In the genomic region with DNA sequence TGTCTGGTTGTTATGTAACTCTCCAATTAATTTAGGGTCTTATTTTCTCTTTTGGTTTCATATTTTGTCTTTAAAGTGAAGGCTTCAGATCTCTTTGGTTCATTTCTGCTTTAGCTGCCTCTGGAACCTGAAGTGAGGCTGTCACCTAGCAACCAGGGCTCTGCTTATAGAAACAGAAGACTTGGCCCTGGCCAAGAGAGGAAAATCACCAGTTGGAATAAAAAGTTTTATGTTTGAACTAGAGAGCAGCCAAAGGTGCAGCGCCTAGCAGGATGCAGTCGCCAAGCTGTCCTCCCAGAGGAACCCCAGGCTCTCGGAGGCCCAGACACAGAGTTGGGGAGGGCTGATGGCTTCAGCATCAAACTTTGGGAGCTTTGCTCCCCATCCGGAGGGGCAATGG, we compare ENCODE assay signal across 13 cellular contexts. TPM values are rescaled to one million over a fixed set of nuclear protein-coding genes. Genes with fewer than 3 reads are reported as not detected.
DNase-seq lines count a peak whose midpoint lies in the region; ATAC-seq and TF ChIP-seq lines count a peak whose summit lies in the region.
"Had no signal": no experiment of that assay in that cellular context is flagged by ENCODE, and none has a peak within 500 bp of the region (broad histone marks: within the 10 kb centered on the region; RNA-seq: fewer than 3 reads in every experiment).

No MANE protein-coding gene starts in this region.

- peaks cover 0 to 5% of the 10 kb centered on the region in 2 donors for H3K9me3 ChIP-seq in right atrium auricular region

- H3K4me1 ChIP-seq in right atrium auricular region: peaks cover 0 to 15% of the 10 kb centered on the region in 2 donors

- no peak overlapping the region for H3K27ac Mint-ChIP-seq in activated CD4-positive, alpha-beta memory T cell treated with anti-CD3 and anti-CD28 coated beads, Interleukin-2, amount 10 ng/mL, durations not matched to agents 7 days and 5 days
- H3K27ac Mint-ChIP-seq: immature natural killer cell had no signal

- no peak overlapping the region for H3K4me3 ChIP-seq in right atrium auricular region
- H3K4me3 ChIP-seq: smooth muscle cell had no signal

- no peak for TF ChIP-seq CTCF in right atrium auricular region (IDR thresholded peaks at IDR 0.05)

- H3K27me3 ChIP-seq in right atrium auricular region (no peaks in the 10 kb centered on the region), layer of hippocampus (ENCODE audit: control insufficient read depth, insufficient read depth, low read length) (no peaks in the 10 kb centered on the region)

- intact Hi-C loops in Right ventricle myocardium superior (cut with DNase I): no loop called here

- no peaks in the 10 kb centered on the region for H3K4me1 Mint-ChIP-seq in activated CD4-positive, alpha-beta memory T cell treated with anti-CD3 and anti-CD28 coated beads, Interleukin-2, amount 10 ng/mL, durations not matched to agents 7 days and 5 days
- H3K4me1 Mint-ChIP-seq: immature natural killer cell had no signal

- H3K27ac ChIP-seq in right atrium auricular region (no peak overlapping the region), angular gyrus (ENCODE audit: low read depth, low read length) (peak overlapping the region; percentile 86), layer of hippocampus (ENCODE audit: low read depth, low read length) (peak overlapping the region; percentile 81)
- H3K27ac ChIP-seq: RWPE1 had no signal

- H3K36me3 ChIP-seq in right atrium auricular region: no peaks in the 10 kb centered on the region

- ATAC-seq in Right ventricle myocardium superior (ENCODE audit: poor library complexity) (peak; percentile 66), GM19397 (IDR thresholded peaks at IDR 0.05; ENCODE audit: unreplicated experiment) (no peak)
- ATAC-seq: stimulated activated naive CD8-positive, alpha-beta T cell treated with anti-CD3 and anti-CD28 coated beads, Interleukin-15, Interleukin-2, amounts not matched to agents 100 U/mL and 50 U/mL, for 24 hours had no signal

- H3K36me3 Mint-ChIP-seq in activated CD4-positive, alpha-beta memory T cell treated with anti-CD3 and anti-CD28 coated beads, Interleukin-2, amount 10 ng/mL, durations not matched to agents 7 days and 5 days (ENCODE audit: low read depth): no peaks in the 10 kb centered on the region
- H3K36me3 Mint-ChIP-seq: immature natural killer cell had no signal

- CTCF ChIA-PET in activated CD4-positive, alpha-beta memory T cell treated with anti-CD3 and anti-CD28 coated beads, Interleukin-2, amount 10 ng/mL, durations not matched to agents 7 days and 5 days (lab: Charles Lee): interaction anchor here (1.6 kb wide), 1 partner anchor 14 kb away, joined by 4 read pairs; no protein-coding TSS in a partner anchor

- no peak overlapping the region for H3K4me3 Mint-ChIP-seq in activated CD4-positive, alpha-beta memory T cell treated with anti-CD3 and anti-CD28 coated beads, Interleukin-2, amount 10 ng/mL, durations not matched to agents 7 days and 5 days
- H3K4me3 Mint-ChIP-seq: immature natural killer cell had no signal

- DNase-seq in Right ventricle myocardium superior (no peak), right atrium auricular region (ENCODE audit: low spot score) (no peak), GOT3 (lab: John Stamatoyannopoulos, UW) (no peak), GM19238 (ENCODE audit: insufficient read length, low spot score) (no peak)
- no peak for DNase-seq in activated CD4-positive, alpha-beta memory T cell treated with anti-CD3 and anti-CD28 coated beads, Interleukin-2, amount 10 ng/mL, durations not matched to agents 7 days and 5 days
- DNase-seq: immature natural killer cell; KG1; stimulated activated naive CD8-positive, alpha-beta T cell treated with anti-CD3 and anti-CD28 coated beads, Interleukin-15, Interleukin-2, amounts not matched to agents 100 U/mL and 50 U/mL, for 24 hours had no signal

- H3K9me3 Mint-ChIP-seq in activated CD4-positive, alpha-beta memory T cell treated with anti-CD3 and anti-CD28 coated beads, Interleukin-2, amount 10 ng/mL, durations not matched to agents 7 days and 5 days: peaks cover 4% of the 10 kb centered on the region
- H3K9me3 Mint-ChIP-seq: immature natural killer cell had no signal

- peaks cover 5% of the 10 kb centered on the region for H3K27me3 Mint-ChIP-seq in activated CD4-positive, alpha-beta memory T cell treated with anti-CD3 and anti-CD28 coated beads, Interleukin-2, amount 10 ng/mL, durations not matched to agents 7 days and 5 days

- POLR2A ChIA-PET in activated CD4-positive, alpha-beta memory T cell treated with anti-CD3 and anti-CD28 coated beads, Interleukin-2, amount 10 ng/mL, durations not matched to agents 7 days and 5 days (lab: Charles Lee): no interaction called here

RNA-seq across cellular contexts. Expression of a gene that starts 41.1 kb away (rescaled TPM):
- not detected for total RNA-seq in Right ventricle myocardium superior
- total RNA-seq in right atrium auricular region: not detected
- total RNA-seq in activated CD4-positive, alpha-beta memory T cell treated with anti-CD3 and anti-CD28 coated beads, Interleukin-2, amount 10 ng/mL, durations not matched to agents 7 days and 5 days: not detected
- total RNA-seq: smooth muscle cell had no signal

Comparison
In these comparisons a context has a peak if more than half of its experiments do, and no peak if none do; other contexts are left out.
1. H3K27ac ChIP-seq: peak in angular gyrus (single experiment) and layer of hippocampus (single experiment); none in right atrium auricular region (0 of 2).